14 cellular contexts compared by ENCODE assay signal in genomic region chr22:33888821-33889220, GRCh38. TPM values are rescaled to one million over a fixed set of nuclear protein-coding genes. Genes with fewer than 3 reads are reported as not detected.
DNase-seq lines count a peak whose midpoint lies in the region; ATAC-seq and TF ChIP-seq lines count a peak whose summit lies in the region.
"Had no signal": no experiment of that assay in that cellular context is flagged by ENCODE, and none has a peak within 500 bp of the region (broad histone marks: within the 10 kb centered on the region; RNA-seq: fewer than 3 reads in every experiment).

No MANE protein-coding gene starts in this region.

- H3K4me1 Mint-ChIP-seq in IgD-negative memory B cell (peaks cover 25 to 48% (median 30%) of the 10 kb centered on the region in 3 donors), memory B cell (peaks cover 26% of the 10 kb centered on the region)
- peaks cover 6% of the 10 kb centered on the region for H3K4me1 Mint-ChIP-seq in stimulated activated naive CD8-positive, alpha-beta T cell treated with anti-CD3 and anti-CD28 coated beads, Interleukin-15, amount 100 ng/mL, for 72 hours
- H3K4me1 Mint-ChIP-seq: CD4-positive, CD25-positive, alpha-beta regulatory T cell had no signal

- H3K9me3 Mint-ChIP-seq in IgD-negative memory B cell (peaks cover 0 to 2% (median 0%) of the 10 kb centered on the region in 3 donors), memory B cell (no peaks in the 10 kb centered on the region)
- peaks cover 7 to 16% of the 10 kb centered on the region in 2 donors for H3K9me3 Mint-ChIP-seq in stimulated activated naive CD8-positive, alpha-beta T cell treated with anti-CD3 and anti-CD28 coated beads, Interleukin-15, amount 100 ng/mL, for 72 hours

- no peak for TF ChIP-seq CTCF in OCI-LY7 (conservative IDR thresholded peaks at IDR 0.05; ENCODE audit: low read length)
- no peak for TF ChIP-seq CTCF in dorsolateral prefrontal cortex (IDR thresholded peaks at IDR 0.05 in 54 of 56, conservative IDR thresholded peaks at IDR 0.05 in 2 of 56; ENCODE audit: low read depth in 1 of 56, partially characterized antibody in 56 of 56)

- POLR2A ChIA-PET in OCI-LY7 (lab: Charles Lee) = interaction anchor here (1.5 kb wide), 1 partner anchor 18 kb away, joined by 3 read pairs; no protein-coding TSS in a partner anchor

- H3K27me3 Mint-ChIP-seq in IgD-negative memory B cell (no peaks in the 10 kb centered on the region), memory B cell (peaks cover 3% of the 10 kb centered on the region)
- peaks cover 14% of the 10 kb centered on the region for H3K27me3 Mint-ChIP-seq in stimulated activated naive CD8-positive, alpha-beta T cell treated with anti-CD3 and anti-CD28 coated beads, Interleukin-15, amount 100 ng/mL, for 72 hours

- H3K4me3 Mint-ChIP-seq in IgD-negative memory B cell = peak overlapping the region in 3 of 4 donors; percentile 33 to 81 (median 55)
- H3K4me3 Mint-ChIP-seq in memory B cell = no peak overlapping the region
- H3K4me3 Mint-ChIP-seq in stimulated activated naive CD8-positive, alpha-beta T cell treated with anti-CD3 and anti-CD28 coated beads, Interleukin-15, amount 100 ng/mL, for 72 hours = no peak overlapping the region
- H3K4me3 Mint-ChIP-seq: CD4-positive, CD25-positive, alpha-beta regulatory T cell; HFFc6 had no signal

- peaks cover 47 to 84% (median 74%) of the 10 kb centered on the region in 10 experiments for H3K4me1 ChIP-seq in BLaER1 treated with 17β-estradiol and CSF1 and Interleukin-3, amounts not matched to agents 10 nM and 100 nM
- H3K4me1 ChIP-seq in OCI-LY7 (ENCODE audit: insufficient read depth, low read length, poor library complexity, severe bottlenecking) = peaks cover 27% of the 10 kb centered on the region
- H3K4me1 ChIP-seq: BE2C had no signal

- no peak overlapping the region for H3K4me3 ChIP-seq in BLaER1 treated with 17β-estradiol and CSF1 and Interleukin-3, amounts not matched to agents 10 nM and 100 nM
- no peak overlapping the region for H3K4me3 ChIP-seq in OCI-LY7 (ENCODE audit: low read depth, low read length, poor library complexity, severe bottlenecking)
- no peak overlapping the region for H3K4me3 ChIP-seq in dorsolateral prefrontal cortex

- no peaks in the 10 kb centered on the region for H3K27me3 ChIP-seq in BLaER1 treated with 17β-estradiol and CSF1 and Interleukin-3, amounts not matched to agents 10 nM and 100 nM
- no peaks in the 10 kb centered on the region for H3K27me3 ChIP-seq in dorsolateral prefrontal cortex
- H3K27me3 ChIP-seq: BE2C had no signal

- H3K4me2 ChIP-seq in BLaER1 treated with 17β-estradiol and CSF1 and Interleukin-3, amounts not matched to agents 10 nM and 100 nM = peak overlapping the region; percentile 67 to 93 (median 87)
- H3K4me2 ChIP-seq in OCI-LY7 (ENCODE audit: low read length) = no peak overlapping the region

- peaks cover 0 to 8% (median 0%) of the 10 kb centered on the region in 11 experiments; a peak in 2 of 22 replicates for H3K36me3 ChIP-seq in BLaER1 treated with 17β-estradiol and CSF1 and Interleukin-3, amounts not matched to agents 10 nM and 100 nM
- H3K36me3 ChIP-seq in OCI-LY7 (ENCODE audit: insufficient read depth, low read length) = no peaks in the 10 kb centered on the region
- H3K36me3 ChIP-seq: BE2C had no signal

- no peaks in the 10 kb centered on the region for H3K79me2 ChIP-seq in OCI-LY7 (ENCODE audit: insufficient read depth, low read depth, low read length)

- peak; percentile 50 for ATAC-seq in memory B cell (ENCODE audit: low read depth)
- ATAC-seq in stimulated activated naive CD8-positive, alpha-beta T cell treated with anti-CD3 and anti-CD28 coated beads, Interleukin-15, amount 100 ng/mL, for 72 hours = no peak

- intact Hi-C loops in OCI-LY7 (cut with micrococcal nuclease; ENCODE audit: unreplicated experiment) (no loop called here), dorsolateral prefrontal cortex (cut with DNase I) (no loop called here)

- DNase-seq in OCI-LY7 (ENCODE audit: low spot score) (peak; percentile 7), memory B cell (ENCODE audit: low spot score in 2 of 2) (no peak), dorsolateral prefrontal cortex (no peak), DMS 273 (lab: John Stamatoyannopoulos, UW; ENCODE audit: unreplicated experiment) (no peak), NCI-H2227 (lab: John Stamatoyannopoulos, UW; ENCODE audit: unreplicated experiment) (no peak)
- DNase-seq in stimulated activated naive CD8-positive, alpha-beta T cell treated with anti-CD3 and anti-CD28 coated beads, Interleukin-15, amount 100 ng/mL, for 72 hours = no peak
- DNase-seq: BE2C; CD4-positive, CD25-positive, alpha-beta regulatory T cell; DMS 273 treated with DMSO at 0.1 percent for 48 hours; HCEC 1CT; HFFc6; KBM-7 had no signal

- peak overlapping the region in 2 of 11 experiments; percentile 6 to 52; a peak in 1 of 22 replicates for H3K9ac ChIP-seq in BLaER1 treated with 17β-estradiol and CSF1 and Interleukin-3, amounts not matched to agents 10 nM and 100 nM

- peak overlapping the region in 2 of 3 donors; percentile 25 to 44 for H3K27ac Mint-ChIP-seq in IgD-negative memory B cell
- H3K27ac Mint-ChIP-seq in memory B cell = no peak overlapping the region
- H3K27ac Mint-ChIP-seq in stimulated activated naive CD8-positive, alpha-beta T cell treated with anti-CD3 and anti-CD28 coated beads, Interleukin-15, amount 100 ng/mL, for 72 hours = no peak overlapping the region
- H3K27ac Mint-ChIP-seq: HFFc6 had no signal

- CTCF ChIA-PET in OCI-LY7 (lab: Charles Lee; ENCODE audit: unreplicated experiment) = no interaction called here

- peaks cover 4 to 91% (median 84%) of the 10 kb centered on the region in 11 experiments; a peak in 18 of 22 replicates for H4K20me1 ChIP-seq in BLaER1 treated with 17β-estradiol and CSF1 and Interleukin-3, amounts not matched to agents 10 nM and 100 nM
- no peaks in the 10 kb centered on the region for H4K20me1 ChIP-seq in OCI-LY7 (ENCODE audit: insufficient read depth, low read length)

- H3K9me3 ChIP-seq in BLaER1 treated with 17β-estradiol and CSF1 and Interleukin-3, amounts not matched to agents 10 nM and 100 nM (replicated peaks in 1 of 11) = peaks cover 0 to 4% (median 0%) of the 10 kb centered on the region in 11 experiments; a peak in 6 of 22 replicates
- H3K9me3 ChIP-seq in OCI-LY7 (ENCODE audit: low read length) = no peaks in the 10 kb centered on the region
- H3K9me3 ChIP-seq: BE2C had no signal

- no peaks in the 10 kb centered on the region for H3K9me2 ChIP-seq in OCI-LY7 (ENCODE audit: insufficient read depth, low read length)

- peak overlapping the region in 5 of 11 experiments; percentile 27 to 67 (median 63); a peak in 6 of 22 replicates for H3K27ac ChIP-seq in BLaER1 treated with 17β-estradiol and CSF1 and Interleukin-3, amounts not matched to agents 10 nM and 100 nM
- H3K27ac ChIP-seq in OCI-LY7 (ENCODE audit: low read depth, low read length, poor library complexity, severe bottlenecking) (no peak overlapping the region), dorsolateral prefrontal cortex (no peak overlapping the region)

- no TSS peak for BruUV-seq in OCI-LY7 (replicated peaks; lab: Mats Ljungman, UMichigan)

- no peak overlapping the region for H2AFZ ChIP-seq in OCI-LY7 (ENCODE audit: low read length)

- H3K36me3 Mint-ChIP-seq in IgD-negative memory B cell (peaks cover 2% of the 10 kb centered on the region), memory B cell (peaks cover 1% of the 10 kb centered on the region)
- H3K36me3 Mint-ChIP-seq: CD4-positive, CD25-positive, alpha-beta regulatory T cell had no signal

RNA-seq across cellular contexts. Expression of gene LARGE1, which starts 31.5 kb away (rescaled TPM):
- polyA plus RNA-seq in IgD-negative memory B cell = 1.4 TPM
- 31.9 and 39.2 TPM in 2 replicates for total RNA-seq in OCI-LY7 (2014; rRNA removed; shearing (Covaris generic))
- total RNA-seq in OCI-LY7 (2022) (31.5 and 36.3 TPM in 2 replicates), dorsolateral prefrontal cortex (100 to 1,000 TPM in 82 of 120 experiments, 10 to 100 TPM in 38; 55.9 to 143 (median 106) TPM)
- total RNA-seq: CD4-positive, CD25-positive, alpha-beta regulatory T cell had no signal
- polyA plus RNA-seq: CD4-positive, CD25-positive, alpha-beta regulatory T cell had no signal

Comparison
In these comparisons a context has a peak if more than half of its experiments do, and no peak if none do; other contexts are left out.
1. H3K27ac Mint-ChIP-seq: peak in IgD-negative memory B cell (2 of 3); none in memory B cell (single experiment) and stimulated activated naive CD8-positive, alpha-beta T cell treated with anti-CD3 and anti-CD28 coated beads, Interleukin-15, amount 100 ng/mL, for 72 hours (0 of 2).
2. H3K4me3 Mint-ChIP-seq: peak in IgD-negative memory B cell (3 of 4); none in memory B cell (single experiment) and stimulated activated naive CD8-positive, alpha-beta T cell treated with anti-CD3 and anti-CD28 coated beads, Interleukin-15, amount 100 ng/mL, for 72 hours (0 of 2).